In the genomic region with DNA sequence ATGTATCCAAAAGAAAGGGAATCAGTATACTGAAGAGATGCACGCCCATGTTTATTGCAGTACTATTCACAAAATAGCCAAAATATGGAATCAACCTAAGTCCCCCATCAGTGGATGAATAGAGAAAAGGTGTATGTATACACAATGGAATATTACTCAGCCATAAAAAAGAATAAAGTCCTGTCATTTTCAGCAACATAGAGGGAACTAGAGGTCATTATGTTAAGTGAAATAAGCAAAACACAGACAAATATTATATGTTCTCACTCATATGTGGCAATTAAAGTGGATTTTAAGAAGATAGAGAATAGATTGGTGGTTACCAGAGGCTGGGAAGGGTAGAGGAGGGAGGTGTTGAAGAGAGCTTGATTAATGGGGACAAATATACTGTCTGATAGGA, we compare ENCODE assay signal across 7 cellular contexts.
"Had no signal": no experiment of that assay in that cellular context is flagged by ENCODE, and none has a peak within 500 bp of the region (broad histone marks: within the 10 kb centered on the region; RNA-seq: fewer than 3 reads in every experiment).

No MANE protein-coding gene starts in this region.

- DNase-seq: GDM1, GF-D8 had no signal

- FAIRE-seq: G401.6, GM12891, GM12892, GM18507, GM19239 had no signal
